ENCODE assay signal across 11 cellular contexts in the genomic region with DNA sequence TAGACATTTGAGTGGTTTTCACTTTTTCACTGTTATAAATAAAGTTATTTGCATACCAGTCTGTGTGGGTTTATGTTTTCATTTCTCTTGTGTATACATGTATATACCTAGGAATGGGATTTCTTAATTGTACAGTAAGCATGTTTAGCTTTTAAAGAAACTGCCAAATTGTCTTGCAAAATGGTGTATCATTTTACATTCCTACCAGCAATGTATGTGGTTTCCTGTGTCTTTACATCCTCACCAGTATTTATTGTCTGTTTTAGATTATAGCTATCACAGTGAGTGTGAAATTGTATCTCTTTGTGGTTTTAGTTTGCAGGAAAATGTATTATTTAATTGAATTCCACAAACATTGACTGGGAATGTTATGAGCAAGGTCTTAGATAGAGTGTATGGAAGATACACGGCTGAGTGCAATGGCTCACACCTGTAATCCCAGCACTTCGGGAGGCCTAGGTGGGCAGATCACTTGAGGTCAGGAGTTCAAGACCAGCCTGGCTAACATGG. TPM values are rescaled to one million over a fixed set of nuclear protein-coding genes. Genes with fewer than 3 reads are reported as not detected.
DNase-seq lines count a peak whose midpoint lies in the region; ATAC-seq and TF ChIP-seq lines count a peak whose summit lies in the region.
"Had no signal": no experiment of that assay in that cellular context is flagged by ENCODE, and none has a peak within 500 bp of the region (broad histone marks: within the 10 kb centered on the region; RNA-seq: fewer than 3 reads in every experiment).

No MANE protein-coding gene starts in this region.

- no CpG with 5 or more reads among the region's 2 CpGs for WGBS in IMR-90 (ENCODE audit: extremely low coverage in 2 of 2, insufficient read length in 1 of 2), 2 experiments

- CTCF ChIA-PET in CD4-positive, alpha-beta T cell (lab: Charles Lee) = interaction anchor here (21.8 kb wide), 1 partner anchor 74 kb away, joined by 376 read pairs; no protein-coding TSS in a partner anchor
- CTCF ChIA-PET in IMR-90 (lab: Yijun Ruan, JAX) = interaction anchor here (0.6 kb wide), 2 partner anchors 67 to 117 kb away, joined by 3 to 4 read pairs; no protein-coding TSS in a partner anchor

- TF ChIP-seq POLR2A in IMR-90 (IDR thresholded peaks at IDR 0.05; ENCODE audit: low read depth, low read length) = no peak

- no peak overlapping the region for H2AFZ ChIP-seq in IMR-90 (replicated peaks; ENCODE audit: low read length, poor library complexity)

- H3K9me3 Mint-ChIP-seq in CD4-positive, alpha-beta T cell = no peaks in the 10 kb centered on the region
- H3K9me3 Mint-ChIP-seq in activated naive CD8-positive, alpha-beta T cell (ENCODE audit: low read depth) = no peaks in the 10 kb centered on the region

- no peak overlapping the region for H2AK9ac ChIP-seq in IMR-90 (replicated peaks; ENCODE audit: low read depth, low read length, poor library complexity)

- peaks cover 39% of the 10 kb centered on the region for H3K36me3 Mint-ChIP-seq in CD4-positive, alpha-beta T cell (ENCODE audit: low read depth)
- peaks cover 6% of the 10 kb centered on the region for H3K36me3 Mint-ChIP-seq in activated naive CD8-positive, alpha-beta T cell

- H2BK5ac ChIP-seq in IMR-90 (ENCODE audit: low read depth, low read length, poor library complexity, severe bottlenecking) = no peak overlapping the region

- DNase-seq in CD4-positive, alpha-beta T cell = no peak
- DNase-seq in IMR-90 = peak; percentile 80
- DNase-seq in fibroblast of villous mesenchyme (ENCODE audit: low read depth) = peak; percentile 82
- DNase-seq in Ammon's horn (ENCODE audit: low spot score) = no peak
- no peak for DNase-seq in NCI-H2196 treated with DMSO at 0.1 percent for 48 hours (lab: John Stamatoyannopoulos, UW; ENCODE audit: unreplicated experiment)
- DNase-seq: activated CD4-positive, alpha-beta T cell treated with anti-CD3 and anti-CD28 coated beads for 48 hours; activated gamma-delta T cell; NCI-H1105; NCI-H510A treated with DMSO at 0.1 percent for 48 hours had no signal

- H3K4me3 ChIP-seq in IMR-90 (ENCODE audit: insufficient read depth, low read depth, low read length) = no peak overlapping the region
- no peak overlapping the region for H3K4me3 ChIP-seq in fibroblast of villous mesenchyme (ENCODE audit: low read depth, low read length)

- H3K18ac ChIP-seq in IMR-90 (ENCODE audit: low read depth, low read length) = no peak overlapping the region

- H3K14ac ChIP-seq in IMR-90 (replicated peaks; ENCODE audit: low read depth, low read length) = no peak overlapping the region

- peak overlapping the region; percentile 24 for H3K27ac Mint-ChIP-seq in CD4-positive, alpha-beta T cell
- H3K27ac Mint-ChIP-seq in activated naive CD8-positive, alpha-beta T cell = peak overlapping the region; percentile 34

- H3K4me1 Mint-ChIP-seq in CD4-positive, alpha-beta T cell (ENCODE audit: low read depth) = peaks cover 70% of the 10 kb centered on the region
- H3K4me1 Mint-ChIP-seq in activated naive CD8-positive, alpha-beta T cell (ENCODE audit: low read depth) = peaks cover 55% of the 10 kb centered on the region

- H3K9me1 ChIP-seq in IMR-90 (ENCODE audit: insufficient read depth, low read length) = peaks cover 5% of the 10 kb centered on the region; the same call in 1 of the 2 replicates

- H3K4me1 ChIP-seq in IMR-90 (ENCODE audit: control insufficient read depth, insufficient read depth, low read length) = peaks cover 3% of the 10 kb centered on the region; the same call in 1 of the 2 replicates

- no peak overlapping the region for H3K9ac ChIP-seq in IMR-90 (ENCODE audit: low read depth, low read length)

- H3K56ac ChIP-seq in IMR-90 (ENCODE audit: extremely low read depth, insufficient read depth, low read length) = no peak overlapping the region

- in situ Hi-C loops in IMR-90 (cut with MboI; ENCODE audit: low sequenced_read_pairs) = loop anchor here (5.0 kb wide), 1 partner anchor 159 kb away; no protein-coding TSS in a partner anchor

- dilution Hi-C loops in IMR-90 (cut with HindIII; ENCODE audit: low sequenced_read_pairs, unreplicated experiment) = no loop called here

- H3K4me3 Mint-ChIP-seq in CD4-positive, alpha-beta T cell = no peak overlapping the region
- H3K4me3 Mint-ChIP-seq in activated naive CD8-positive, alpha-beta T cell = peak overlapping the region; percentile 1

- intact Hi-C loops in CD4-positive, alpha-beta T cell (cut with DNase I, micrococcal nuclease) = no loop called here
- intact Hi-C loops in IMR-90 (cut with micrococcal nuclease) = no loop called here

- no peak overlapping the region for H2BK15ac ChIP-seq in IMR-90 (ENCODE audit: low read depth, low read length)

- H3K4ac ChIP-seq in IMR-90 (ENCODE audit: low read depth, low read length) = no peak overlapping the region

- peaks cover 12 to 59% of the 10 kb centered on the region in 2 experiments; a peak in 3 of 4 replicates for H3K79me1 ChIP-seq in IMR-90 (ENCODE audit: low read depth in 1 of 2, low read length in 2 of 2)

- H4K91ac ChIP-seq in IMR-90 (ENCODE audit: insufficient read depth, low read depth, low read length) = no peak overlapping the region

- TF ChIP-seq CTCF in CD4-positive, alpha-beta T cell (IDR thresholded peaks at IDR 0.05) = no peak
- TF ChIP-seq CTCF in IMR-90 (conservative IDR thresholded peaks at IDR 0.05; ENCODE audit: low read depth, low read length) (no peak), fibroblast of villous mesenchyme (IDR thresholded peaks at IDR 0.05; ENCODE audit: insufficient read depth, low read depth, low read length) (no peak)

- peaks cover 55% of the 10 kb centered on the region for H4K20me1 ChIP-seq in IMR-90 (ENCODE audit: insufficient read depth, low read length)

- H3K9me3 ChIP-seq in CD4-positive, alpha-beta T cell (ENCODE audit: control insufficient read depth, low read length) = no peaks in the 10 kb centered on the region
- no peaks in the 10 kb centered on the region for H3K9me3 ChIP-seq in IMR-90 (ENCODE audit: control insufficient read depth, insufficient read depth, low read length)

- no peak for TF ChIP-seq RAD21 in IMR-90 (IDR thresholded peaks at IDR 0.05; ENCODE audit: low read length)

- no peaks in the 10 kb centered on the region for H3K27me3 Mint-ChIP-seq in CD4-positive, alpha-beta T cell
- no peaks in the 10 kb centered on the region for H3K27me3 Mint-ChIP-seq in activated naive CD8-positive, alpha-beta T cell

- H3K23ac ChIP-seq in IMR-90 (ENCODE audit: low read depth, low read length) = no peak overlapping the region

- no TSS peak for BruUV-seq in IMR-90 (replicated peaks; lab: Mats Ljungman, UMichigan)

- H4K8ac ChIP-seq in IMR-90 (ENCODE audit: low read depth in 2 of 2, low read length in 2 of 2) = no peak overlapping the region

- no peaks in the 10 kb centered on the region for H3K27me3 ChIP-seq in CD4-positive, alpha-beta T cell (ENCODE audit: control insufficient read depth, insufficient read depth, low read length)
- no peaks in the 10 kb centered on the region for H3K27me3 ChIP-seq in IMR-90 (ENCODE audit: control insufficient read depth, insufficient read depth, low read length)

- POLR2A ChIA-PET in CD4-positive, alpha-beta T cell (lab: Charles Lee) = interaction anchor here (3.4 kb wide), 1 partner anchor 69 kb away, joined by 10 read pairs; no protein-coding TSS in a partner anchor
- POLR2A ChIA-PET in IMR-90 (lab: Charles Lee; ENCODE audit: unreplicated experiment) = interaction anchor here (0.6 kb wide), 1 partner anchor 42 kb away, joined by 8 read pairs; no protein-coding TSS in a partner anchor

- peaks cover 7% of the 10 kb centered on the region for H3K36me3 ChIP-seq in IMR-90 (ENCODE audit: control insufficient read depth, insufficient read depth, low read length)

- no peak for ATAC-seq in CD4-positive, alpha-beta T cell (ENCODE audit: poor library complexity)
- peak; percentile 67 for ATAC-seq in IMR-90 (ENCODE audit: low read depth)
- no peak for ATAC-seq in HG03571 (IDR thresholded peaks at IDR 0.05; ENCODE audit: unreplicated experiment)

- no peak overlapping the region for H2BK120ac ChIP-seq in IMR-90 (ENCODE audit: low read depth, low read length)

- H3K27ac ChIP-seq in CD4-positive, alpha-beta T cell (ENCODE audit: low read depth, low read length) = no peak overlapping the region
- H3K27ac ChIP-seq in IMR-90 (ENCODE audit: insufficient read depth, low read length) = peak overlapping the region; percentile 23; the same call in 1 of the 2 replicates

- H2BK20ac ChIP-seq in IMR-90 (ENCODE audit: low read depth, low read length) = no peak overlapping the region

- H3K4me2 ChIP-seq in IMR-90 (ENCODE audit: low read depth, low read length) = no peak overlapping the region

- H4K5ac ChIP-seq in IMR-90 (ENCODE audit: low read depth, low read length) = no peak overlapping the region

- no peak overlapping the region for H2AK5ac ChIP-seq in IMR-90 (ENCODE audit: low read depth, low read length)

TF ChIP-seq in IMR-90, 13 proteins besides CTCF, POLR2A, EP300 and RAD21:
- TF ChIP-seq MAFK (IDR thresholded peaks at IDR 0.05; ENCODE audit: low read depth, low read length) (0 out of 2 replicates have a peak, but pooled peaks have one; percentile 5), CEBPB (IDR thresholded peaks at IDR 0.05; ENCODE audit: low read depth, low read length) (peak; percentile 73)
- TF ChIP-seq, protein P1, sequence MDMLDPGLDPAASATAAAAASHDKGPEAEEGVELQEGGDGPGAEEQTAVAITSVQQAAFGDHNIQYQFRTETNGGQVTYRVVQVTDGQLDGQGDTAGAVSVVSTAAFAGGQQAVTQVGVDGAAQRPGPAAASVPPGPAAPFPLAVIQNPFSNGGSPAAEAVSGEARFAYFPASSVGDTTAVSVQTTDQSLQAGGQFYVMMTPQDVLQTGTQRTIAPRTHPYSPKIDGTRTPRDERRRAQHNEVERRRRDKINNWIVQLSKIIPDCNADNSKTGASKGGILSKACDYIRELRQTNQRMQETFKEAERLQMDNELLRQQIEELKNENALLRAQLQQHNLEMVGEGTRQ (IDR thresholded peaks at IDR 0.05; ENCODE audit: low read depth, low read length) = no peak

RNA-seq across cellular contexts. Expression of a gene that starts 57.3 kb away (rescaled TPM):
- 100 to 1,000 TPM; 248 to 252 TPM for total RNA-seq in CD4-positive, alpha-beta T cell
- total RNA-seq in IMR-90 (2012; rRNA removed) = 368 and 369 TPM in 2 replicates
- polyA plus RNA-seq in IMR-90 (2012; rRNA removed) = 56.3 and 67.6 TPM in 2 replicates
- 24.9 and 28.6 TPM in 2 replicates for polyA plus RNA-seq in IMR-90 (2012; cell fraction: cytosol; rRNA removed)
- 141 and 243 TPM in 2 replicates for polyA plus RNA-seq in IMR-90 (2012; cell fraction: nucleus; rRNA removed; ENCODE audit: low replicate concordance)
- total RNA-seq in fibroblast of villous mesenchyme = 409 and 554 TPM in 2 replicates

Comparison
In these comparisons a context has a peak if more than half of its experiments do, and no peak if none do; other contexts are left out.
1. DNase-seq: peak in IMR-90 (single experiment) and fibroblast of villous mesenchyme (single experiment); none in CD4-positive, alpha-beta T cell (0 of 10), Ammon's horn (single experiment) and NCI-H2196 treated with DMSO at 0.1 percent for 48 hours (single experiment).